1 cellular context compared by ENCODE assay signal in genomic region chr4:39062499-39062898, GRCh38.
TF ChIP-seq lines count a peak whose summit lies in the region.

No MANE protein-coding gene starts in this region.

TF ChIP-seq in K562, 482 proteins besides CTCF, POLR2A, EP300 and RAD21:
- TF ChIP-seq PCBP1 (IDR thresholded peaks at IDR 0.05; ENCODE audit: low read depth, low read length, poor library complexity, severe bottlenecking) (no peak), CCAR2 (IDR thresholded peaks at IDR 0.05; ENCODE audit: low read depth, low read length) (no peak), ETV5 (CRISPR knock-in tag; IDR thresholded peaks at IDR 0.05; ENCODE audit: low read depth) (no peak), SRSF7 (optimal IDR thresholded peaks at IDR 0.05; ENCODE audit: low read depth, low read length) (no peak), FOXA3 (CRISPR knock-in tag; conservative IDR thresholded peaks at IDR 0.05 in 1 of 2, IDR thresholded peaks at IDR 0.05 in 1 of 2) (no peak), SIN3A (IDR thresholded peaks at IDR 0.05; ENCODE audit: borderline replicate concordance in 2 of 2, control insufficient read depth in 1 of 2, low read depth in 2 of 2, low read length in 2 of 2) (no peak), RBM14 (IDR thresholded peaks at IDR 0.05; ENCODE audit: borderline replicate concordance, insufficient read depth, low read depth, low read length) (no peak), KDM1A (IDR thresholded peaks at IDR 0.05) (0 out of 4 replicates have a peak, but pooled peaks of 1 of the 2 experiments have one; percentile 15), RERE (CRISPR knock-in tag; IDR thresholded peaks at IDR 0.05; ENCODE audit: borderline replicate concordance) (no peak), TCF15 (CRISPR knock-in tag; IDR thresholded peaks at IDR 0.05) (no peak), IFI16 (CRISPR knock-in tag; IDR thresholded peaks at IDR 0.05) (no peak), ZNF699 (CRISPR knock-in tag; IDR thresholded peaks at IDR 0.05; ENCODE audit: insufficient replicate concordance) (no peak), BCOR (IDR thresholded peaks at IDR 0.05) (no peak), RFX1 (IDR thresholded peaks at IDR 0.05) (peak; percentile 37; the same call in 1 of the 2 replicates)
- TF ChIP-seq, protein P1, sequence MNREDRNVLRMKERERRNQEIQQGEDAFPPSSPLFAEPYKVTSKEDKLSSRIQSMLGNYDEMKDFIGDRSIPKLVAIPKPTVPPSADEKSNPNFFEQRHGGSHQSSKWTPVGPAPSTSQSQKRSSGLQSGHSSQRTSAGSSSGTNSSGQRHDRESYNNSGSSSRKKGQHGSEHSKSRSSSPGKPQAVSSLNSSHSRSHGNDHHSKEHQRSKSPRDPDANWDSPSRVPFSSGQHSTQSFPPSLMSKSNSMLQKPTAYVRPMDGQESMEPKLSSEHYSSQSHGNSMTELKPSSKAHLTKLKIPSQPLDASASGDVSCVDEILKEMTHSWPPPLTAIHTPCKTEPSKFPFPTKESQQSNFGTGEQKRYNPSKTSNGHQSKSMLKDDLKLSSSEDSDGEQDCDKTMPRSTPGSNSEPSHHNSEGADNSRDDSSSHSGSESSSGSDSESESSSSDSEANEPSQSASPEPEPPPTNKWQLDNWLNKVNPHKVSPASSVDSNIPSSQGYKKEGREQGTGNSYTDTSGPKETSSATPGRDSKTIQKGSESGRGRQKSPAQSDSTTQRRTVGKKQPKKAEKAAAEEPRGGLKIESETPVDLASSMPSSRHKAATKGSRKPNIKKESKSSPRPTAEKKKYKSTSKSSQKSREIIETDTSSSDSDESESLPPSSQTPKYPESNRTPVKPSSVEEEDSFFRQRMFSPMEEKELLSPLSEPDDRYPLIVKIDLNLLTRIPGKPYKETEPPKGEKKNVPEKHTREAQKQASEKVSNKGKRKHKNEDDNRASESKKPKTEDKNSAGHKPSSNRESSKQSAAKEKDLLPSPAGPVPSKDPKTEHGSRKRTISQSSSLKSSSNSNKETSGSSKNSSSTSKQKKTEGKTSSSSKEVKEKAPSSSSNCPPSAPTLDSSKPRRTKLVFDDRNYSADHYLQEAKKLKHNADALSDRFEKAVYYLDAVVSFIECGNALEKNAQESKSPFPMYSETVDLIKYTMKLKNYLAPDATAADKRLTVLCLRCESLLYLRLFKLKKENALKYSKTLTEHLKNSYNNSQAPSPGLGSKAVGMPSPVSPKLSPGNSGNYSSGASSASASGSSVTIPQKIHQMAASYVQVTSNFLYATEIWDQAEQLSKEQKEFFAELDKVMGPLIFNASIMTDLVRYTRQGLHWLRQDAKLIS (CRISPR knock-in tag; IDR thresholded peaks at IDR 0.05), result no peak
TF ChIP-seq in K562: peak in this region for 2.
